Comparison of ENCODE assay signal across 10 cellular contexts in genomic region chr1:215637041-215637573, GRCh38.
DNase-seq lines count a peak whose midpoint lies in the region; ATAC-seq and TF ChIP-seq lines count a peak whose summit lies in the region.
"Had no signal": no experiment of that assay in that cellular context is flagged by ENCODE, and none has a peak within 500 bp of the region (broad histone marks: within the 10 kb centered on the region; RNA-seq: fewer than 3 reads in every experiment).

No MANE protein-coding gene starts in this region.

- H3K27me3 ChIP-seq in ascending aorta, result no peaks in the 10 kb centered on the region
- H3K27me3 ChIP-seq in right atrium auricular region, result no peaks in the 10 kb centered on the region

- H3K36me3 ChIP-seq in ascending aorta, result no peaks in the 10 kb centered on the region
- no peaks in the 10 kb centered on the region for H3K36me3 ChIP-seq in right atrium auricular region

- intact Hi-C loops in ascending aorta (cut with DNase I) (no loop called here), sciatic nerve (cut with DNase I) (no loop called here)

- H3K9me3 ChIP-seq in ascending aorta, result no peaks in the 10 kb centered on the region
- H3K9me3 ChIP-seq in right atrium auricular region, result no peaks in the 10 kb centered on the region

- peak overlapping the region in 1 of 2 donors; percentile 55 for H3K4me3 ChIP-seq in ascending aorta
- no peak overlapping the region for H3K4me3 ChIP-seq in right atrium auricular region

- DNase-seq in EH (ENCODE audit: low read depth), result peak; percentile 64
- peak; percentile 14 to 73 for DNase-seq in ascending aorta (ENCODE audit: low spot score in 2 of 2)
- peak; percentile 69 for DNase-seq in right atrium auricular region (ENCODE audit: low spot score)
- peak; percentile 70 for DNase-seq in sciatic nerve (ENCODE audit: low spot score)
- no peak for DNase-seq in activated CD8-positive, alpha-beta memory T cell treated with anti-CD3 and anti-CD28 coated beads for 24 hours
- DNase-seq: DMS79; stimulated activated CD4-positive, alpha-beta T cell treated with anti-CD3 and anti-CD28 coated beads, Interleukin-2, amount 100 ng/mL, for 48 hours had no signal

- peak overlapping the region; percentile 62 to 64 for H3K27ac ChIP-seq in ascending aorta
- peak overlapping the region; percentile 56 to 62 for H3K27ac ChIP-seq in right atrium auricular region

- H3K4me1 ChIP-seq in ascending aorta, result peaks cover 0 to 5% of the 10 kb centered on the region in 2 donors
- H3K4me1 ChIP-seq in right atrium auricular region, result peaks cover 0 to 9% of the 10 kb centered on the region in 2 donors

- ATAC-seq in sciatic nerve (peak; percentile 93), HG03159 (IDR thresholded peaks at IDR 0.05; ENCODE audit: unreplicated experiment) (no peak), HG02759 (IDR thresholded peaks at IDR 0.05; ENCODE audit: unreplicated experiment) (no peak), GM21360 (IDR thresholded peaks at IDR 0.05; ENCODE audit: unreplicated experiment) (no peak)

- TF ChIP-seq CTCF in ascending aorta (IDR thresholded peaks at IDR 0.05) (no peak), right atrium auricular region (IDR thresholded peaks at IDR 0.05) (no peak)
